ENCODE assay signal across 13 cellular contexts in the genomic region with DNA sequence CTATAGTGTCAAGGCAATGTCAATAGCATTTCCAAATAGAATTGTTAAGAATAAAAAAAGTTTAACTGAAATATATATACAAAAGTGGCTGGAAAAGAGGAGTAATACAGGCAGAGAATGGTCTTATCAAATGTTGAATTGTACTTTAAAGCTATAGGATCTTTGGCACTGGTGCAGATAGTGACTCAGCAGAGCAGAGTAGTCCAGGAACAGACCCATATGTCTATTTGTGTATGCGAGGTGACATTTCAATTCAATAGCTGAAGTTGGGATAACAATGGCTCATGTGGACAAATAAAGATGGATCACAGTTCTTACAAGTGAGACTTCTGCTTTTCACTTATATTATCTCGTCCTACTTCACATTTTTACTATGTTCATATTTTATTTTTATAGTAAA.
A peak's percentile ranks its signal among the peaks of the same experiment; 100 is the strongest.
DNase-seq lines count a peak whose midpoint lies in the region; TF ChIP-seq lines count a peak whose summit lies in the region.
"Had no signal": no experiment of that assay in that cellular context is flagged by ENCODE, and none has a peak within 500 bp of the region (broad histone marks: within the 10 kb centered on the region; RNA-seq: fewer than 3 reads in every experiment).

No MANE protein-coding gene starts in this region.

- no peak for TF ChIP-seq POLR2A in erythroblast (IDR thresholded peaks at IDR 0.05; ENCODE audit: low read length)

- DNase-seq in DMS153 (lab: John Stamatoyannopoulos, UW) (peak; percentile 74), EL (peak; percentile 21), OCI-M1 (lab: John Stamatoyannopoulos, UW) (peak; percentile 77), erythroblast (lab: John Stamatoyannopoulos, UW) (peak; percentile 29 to 42), GM19238 (ENCODE audit: insufficient read length, low spot score) (no peak), iPS-NIHi11 (ENCODE audit: low spot score) (no peak)
- DNase-seq in stimulated activated CD4-positive, alpha-beta T cell treated with anti-CD3 and anti-CD28 coated beads, Interleukin-2, amount 100 ng/mL, for 48 hours, result no peak
- DNase-seq: activated naive CD8-positive, alpha-beta T cell treated with anti-CD3 and anti-CD28 coated beads, Interleukin-2, amount 10 ng/mL, durations not matched to agents 7 days and 5 days; Caco-2; NCI-H146; NCI-H524 treated with DMSO at 0.1 percent for 48 hours; SJCRH30; stimulated activated CD4-positive, alpha-beta T cell treated with anti-CD3 and anti-CD28 coated beads, Interleukin-4, amount 100 ng/mL, for 24 hours had no signal

Comparison
In these comparisons a context has a peak if more than half of its experiments do, and no peak if none do; other contexts are left out.
1. DNase-seq: peak in DMS153 (single experiment), EL (single experiment), OCI-M1 (single experiment) and erythroblast (2 of 2); none in GM19238 (single experiment), stimulated activated CD4-positive, alpha-beta T cell treated with anti-CD3 and anti-CD28 coated beads, Interleukin-2, amount 100 ng/mL, for 48 hours (0 of 2) and iPS-NIHi11 (single experiment).